Comparison of ENCODE assay signal across 17 cellular contexts in genomic region chr6:470051-470900, GRCh38.
A peak's percentile ranks its signal among the peaks of the same experiment; 100 is the strongest.
DNase-seq lines count a peak whose midpoint lies in the region; ATAC-seq and TF ChIP-seq lines count a peak whose summit lies in the region.
"Had no signal": no experiment of that assay in that cellular context is flagged by ENCODE, and none has a peak within 500 bp of the region (broad histone marks: within the 10 kb centered on the region; RNA-seq: fewer than 3 reads in every experiment).

No MANE protein-coding gene starts in this region.

- H3K4me3 Mint-ChIP-seq in activated CD4-positive, alpha-beta T cell treated with anti-CD3 and anti-CD28 coated beads for 36 hours, result no peak overlapping the region
- H3K4me3 Mint-ChIP-seq in activated naive CD8-positive, alpha-beta T cell treated with anti-CD3 and anti-CD28 coated beads, Interleukin-2, amount 50 U/mL, for 24 hours, result no peak overlapping the region
- H3K4me3 Mint-ChIP-seq: CD4-positive, alpha-beta memory T cell had no signal

- no peaks in the 10 kb centered on the region for H3K9me3 ChIP-seq in BLaER1 treated with 17β-estradiol and CSF1 and Interleukin-3, amounts not matched to agents 10 nM and 100 nM (replicated peaks in 1 of 11)
- H3K9me3 ChIP-seq: upper lobe of left lung had no signal

- POLR2A ChIA-PET in activated CD4-positive, alpha-beta T cell treated with anti-CD3 and anti-CD28 coated beads for 36 hours (lab: Charles Lee), result interaction anchor here (0.9 kb wide), 1 partner anchor 67 kb away, joined by 3 read pairs; no protein-coding TSS in a partner anchor

- CTCF ChIA-PET in activated CD4-positive, alpha-beta T cell treated with anti-CD3 and anti-CD28 coated beads for 36 hours (lab: Charles Lee), result interaction anchor here (0.6 kb wide), 1 partner anchor 113 kb away, joined by 3 read pairs; no protein-coding TSS in a partner anchor

- H3K36me3 Mint-ChIP-seq in activated CD4-positive, alpha-beta T cell treated with anti-CD3 and anti-CD28 coated beads for 36 hours (ENCODE audit: low read depth), result no peaks in the 10 kb centered on the region
- H3K36me3 Mint-ChIP-seq in activated naive CD8-positive, alpha-beta T cell treated with anti-CD3 and anti-CD28 coated beads, Interleukin-2, amount 50 U/mL, for 24 hours (ENCODE audit: low read depth), result no peaks in the 10 kb centered on the region
- H3K36me3 Mint-ChIP-seq: CD4-positive, alpha-beta memory T cell had no signal

- peaks cover 28 to 63% (median 48%) of the 10 kb centered on the region in 10 experiments for H3K4me1 ChIP-seq in BLaER1 treated with 17β-estradiol and CSF1 and Interleukin-3, amounts not matched to agents 10 nM and 100 nM

- no peak for TF ChIP-seq CTCF in omental fat pad (IDR thresholded peaks at IDR 0.05)

- peaks cover 9% of the 10 kb centered on the region for H3K27me3 Mint-ChIP-seq in activated CD4-positive, alpha-beta T cell treated with anti-CD3 and anti-CD28 coated beads for 36 hours
- H3K27me3 Mint-ChIP-seq in activated naive CD8-positive, alpha-beta T cell treated with anti-CD3 and anti-CD28 coated beads, Interleukin-2, amount 50 U/mL, for 24 hours, result peaks cover 6% of the 10 kb centered on the region

- peaks cover 0 to 10% (median 0%) of the 10 kb centered on the region in 11 experiments; a peak in 2 of 22 replicates for H3K27me3 ChIP-seq in BLaER1 treated with 17β-estradiol and CSF1 and Interleukin-3, amounts not matched to agents 10 nM and 100 nM
- H3K27me3 ChIP-seq: upper lobe of left lung had no signal

- ATAC-seq in activated CD4-positive, alpha-beta T cell treated with anti-CD3 and anti-CD28 coated beads for 36 hours, result no peak
- ATAC-seq in HG03135 (IDR thresholded peaks at IDR 0.05; ENCODE audit: unreplicated experiment) (peak; percentile 33), HG03039 (IDR thresholded peaks at IDR 0.05; ENCODE audit: unreplicated experiment) (no peak), omental fat pad (ENCODE audit: low FRiP score) (no peak)
- ATAC-seq in activated naive CD8-positive, alpha-beta T cell treated with anti-CD3 and anti-CD28 coated beads, Interleukin-2, amount 50 U/mL, for 24 hours, result no peak

- H3K27ac ChIP-seq in BLaER1 treated with 17β-estradiol and CSF1 and Interleukin-3, amounts not matched to agents 10 nM and 100 nM, result no peak overlapping the region
- H3K27ac ChIP-seq: hepatocyte, upper lobe of left lung had no signal

- no peak for DNase-seq in activated CD4-positive, alpha-beta T cell treated with anti-CD3 and anti-CD28 coated beads for 36 hours
- no peak for DNase-seq in activated CD4-positive, alpha-beta T cell treated with anti-CD3 and anti-CD28 coated beads for 1 hour
- no peak for DNase-seq in activated naive CD8-positive, alpha-beta T cell treated with anti-CD3 and anti-CD28 coated beads, Interleukin-2, amount 50 U/mL, for 24 hours
- DNase-seq in omental fat pad (ENCODE audit: low spot score) (no peak), iPS-NIHi11 (ENCODE audit: low spot score) (no peak)
- DNase-seq: activated effector memory CD4-positive, alpha-beta T cell treated with Interleukin-2 at 50 U/mL for 16 hours; CD4-positive, alpha-beta memory T cell; DMS79; NCI-H526 treated with DMSO at 0.1 percent for 48 hours; retina; stimulated activated CD4-positive, alpha-beta T cell treated with anti-CD3 and anti-CD28 coated beads, Interleukin-15, amount 100 ng/mL, for 24 hours; stimulated activated naive CD4-positive, alpha-beta T cell treated with Interleukin-2 at 50 U/mL for 16 hours had no signal

- peak overlapping the region; percentile 35 for H3K27ac Mint-ChIP-seq in activated CD4-positive, alpha-beta T cell treated with anti-CD3 and anti-CD28 coated beads for 36 hours
- H3K27ac Mint-ChIP-seq in activated naive CD8-positive, alpha-beta T cell treated with anti-CD3 and anti-CD28 coated beads, Interleukin-2, amount 50 U/mL, for 24 hours, result peak overlapping the region; percentile 64

- no peaks in the 10 kb centered on the region for H4K20me1 ChIP-seq in BLaER1 treated with 17β-estradiol and CSF1 and Interleukin-3, amounts not matched to agents 10 nM and 100 nM

- H3K9ac ChIP-seq in BLaER1 treated with 17β-estradiol and CSF1 and Interleukin-3, amounts not matched to agents 10 nM and 100 nM, result peak overlapping the region in 5 of 11 experiments; percentile 11 to 45 (median 29); a peak in 6 of 22 replicates

- peaks cover 63% of the 10 kb centered on the region for H3K4me1 Mint-ChIP-seq in activated CD4-positive, alpha-beta T cell treated with anti-CD3 and anti-CD28 coated beads for 36 hours
- peaks cover 48% of the 10 kb centered on the region for H3K4me1 Mint-ChIP-seq in activated naive CD8-positive, alpha-beta T cell treated with anti-CD3 and anti-CD28 coated beads, Interleukin-2, amount 50 U/mL, for 24 hours

- peak overlapping the region; percentile 74 to 96 (median 88) for H3K4me2 ChIP-seq in BLaER1 treated with 17β-estradiol and CSF1 and Interleukin-3, amounts not matched to agents 10 nM and 100 nM
- H3K4me2 ChIP-seq: hepatocyte had no signal

- intact Hi-C loops in activated CD4-positive, alpha-beta T cell treated with anti-CD3 and anti-CD28 coated beads for 36 hours (cut with DNase I, micrococcal nuclease), result no loop called here

- no peaks in the 10 kb centered on the region for H3K36me3 ChIP-seq in BLaER1 treated with 17β-estradiol and CSF1 and Interleukin-3, amounts not matched to agents 10 nM and 100 nM
- H3K36me3 ChIP-seq: upper lobe of left lung had no signal

- no peaks in the 10 kb centered on the region for H3K9me3 Mint-ChIP-seq in activated CD4-positive, alpha-beta T cell treated with anti-CD3 and anti-CD28 coated beads for 36 hours (ENCODE audit: low read depth)
- no peaks in the 10 kb centered on the region for H3K9me3 Mint-ChIP-seq in activated naive CD8-positive, alpha-beta T cell treated with anti-CD3 and anti-CD28 coated beads, Interleukin-2, amount 50 U/mL, for 24 hours

- H3K4me3 ChIP-seq in BLaER1 treated with 17β-estradiol and CSF1 and Interleukin-3, amounts not matched to agents 10 nM and 100 nM, result peak overlapping the region in 5 of 10 experiments; percentile 18 to 41 (median 26); a peak in 8 of 20 replicates
- H3K4me3 ChIP-seq: hepatocyte, upper lobe of left lung had no signal
